2 cellular contexts compared by ENCODE assay signal in the genomic region with DNA sequence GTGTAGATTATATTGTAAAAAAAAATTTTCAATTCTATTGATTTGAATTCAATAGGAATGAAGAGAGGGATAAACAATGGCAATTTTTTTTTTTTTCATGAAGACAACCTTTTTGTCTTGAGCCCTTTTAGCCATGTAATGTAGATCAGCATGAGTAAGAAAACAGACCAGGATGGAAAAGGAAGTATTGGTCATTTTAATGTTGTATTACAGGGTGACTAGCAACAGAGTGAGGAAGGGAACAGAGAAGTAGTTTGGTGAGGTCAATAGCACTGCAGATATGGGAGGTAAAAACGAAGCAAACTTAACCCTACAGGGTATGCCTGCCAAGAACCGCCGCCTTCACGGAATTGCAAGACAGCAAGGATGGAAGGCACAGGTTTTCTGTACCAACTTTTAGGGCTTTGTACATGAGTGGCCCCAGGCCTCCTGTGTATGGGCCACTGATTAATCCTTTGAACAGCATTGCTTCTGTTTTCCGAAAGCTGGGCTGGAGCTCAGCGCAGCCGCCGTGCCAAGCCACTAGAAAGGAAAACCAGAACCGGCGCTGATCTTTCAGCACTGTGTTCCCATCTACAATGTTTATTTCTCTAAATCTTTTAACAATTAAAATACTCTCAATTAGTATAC.
TF ChIP-seq lines count a peak whose summit lies in the region.

No MANE protein-coding gene starts in this region.

TF ChIP-seq in IMR-90, 13 proteins besides CTCF, POLR2A, EP300 and RAD21:
- TF ChIP-seq MAZ (IDR thresholded peaks at IDR 0.05; ENCODE audit: borderline replicate concordance, low read depth, low read length) (no peak), BHLHE40 (IDR thresholded peaks at IDR 0.05; ENCODE audit: low read depth, low read length) (no peak), NFE2L2 (IDR thresholded peaks at IDR 0.05; ENCODE audit: low read depth, low read length) (no peak)
- TF ChIP-seq, protein P1, sequence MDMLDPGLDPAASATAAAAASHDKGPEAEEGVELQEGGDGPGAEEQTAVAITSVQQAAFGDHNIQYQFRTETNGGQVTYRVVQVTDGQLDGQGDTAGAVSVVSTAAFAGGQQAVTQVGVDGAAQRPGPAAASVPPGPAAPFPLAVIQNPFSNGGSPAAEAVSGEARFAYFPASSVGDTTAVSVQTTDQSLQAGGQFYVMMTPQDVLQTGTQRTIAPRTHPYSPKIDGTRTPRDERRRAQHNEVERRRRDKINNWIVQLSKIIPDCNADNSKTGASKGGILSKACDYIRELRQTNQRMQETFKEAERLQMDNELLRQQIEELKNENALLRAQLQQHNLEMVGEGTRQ (IDR thresholded peaks at IDR 0.05; ENCODE audit: low read depth, low read length), result no peak

TF ChIP-seq in endothelial cell of umbilical vein, 7 proteins besides CTCF, POLR2A, EP300 and RAD21:
- no peak for TF ChIP-seq GATA2 (IDR thresholded peaks at IDR 0.05; ENCODE audit: insufficient read depth, insufficient read length, low read depth, low read length)
- peak; percentile 5 for TF ChIP-seq FOS (IDR thresholded peaks at IDR 0.05; ENCODE audit: borderline replicate concordance, insufficient read depth, low read length)
